Comparison of ENCODE assay signal across 1 cellular context in genomic region chr18:23626451-23627279, GRCh38.
TF ChIP-seq lines count a peak whose summit lies in the region.

No MANE protein-coding gene starts in this region.

TF ChIP-seq in HEK293, 187 proteins besides CTCF, POLR2A, EP300 and RAD21 (continued from another document and continues in another):
- TF ChIP-seq ZNF202 (tag by site-specific recombination; IDR thresholded peaks at IDR 0.05; ENCODE audit: borderline replicate concordance): no peak
- no peak for TF ChIP-seq ZNF585B (tag by site-specific recombination; IDR thresholded peaks at IDR 0.05)
- no peak for TF ChIP-seq KLF9 (tag by site-specific recombination; IDR thresholded peaks at IDR 0.05; ENCODE audit: low read depth)
- no peak for TF ChIP-seq ZNF776 (tag by site-specific recombination; IDR thresholded peaks at IDR 0.05; ENCODE audit: borderline replicate concordance)
- TF ChIP-seq ZNF791 (tag by site-specific recombination; IDR thresholded peaks at IDR 0.05): no peak
- no peak for TF ChIP-seq ZNF140 (tag by site-specific recombination; IDR thresholded peaks at IDR 0.05)
- TF ChIP-seq ZNF302 (tag by site-specific recombination; IDR thresholded peaks at IDR 0.05; ENCODE audit: low read depth): no peak
- no peak for TF ChIP-seq HOXD13 (CRISPR knock-in tag; IDR thresholded peaks at IDR 0.05; ENCODE audit: borderline replicate concordance)
- TF ChIP-seq ZNF513 (tag by site-specific recombination; IDR thresholded peaks at IDR 0.05): peak; percentile 6; the same call in 1 of the 2 replicates
- TF ChIP-seq ZNF48 (tag by site-specific recombination; IDR thresholded peaks at IDR 0.05): no peak
- TF ChIP-seq ZNF629 (tag by site-specific recombination; IDR thresholded peaks at IDR 0.05): peak; percentile 72
- no peak for TF ChIP-seq ZNF248 (tag by site-specific recombination; IDR thresholded peaks at IDR 0.05)
- TF ChIP-seq ZNF610 (tag by site-specific recombination; IDR thresholded peaks at IDR 0.05; ENCODE audit: borderline replicate concordance): no peak
- TF ChIP-seq ZNF76 (tag by site-specific recombination; IDR thresholded peaks at IDR 0.05; ENCODE audit: borderline replicate concordance, low read depth): no peak
- no peak for TF ChIP-seq KLF10 (tag by site-specific recombination; IDR thresholded peaks at IDR 0.05)
- no peak for TF ChIP-seq ZNF184 (tag by site-specific recombination; IDR thresholded peaks at IDR 0.05)
- no peak for TF ChIP-seq ZNF221 (tag by site-specific recombination; IDR thresholded peaks at IDR 0.05; ENCODE audit: borderline replicate concordance)
- TF ChIP-seq ZNF639 (tag by site-specific recombination; IDR thresholded peaks at IDR 0.05): no peak
- peak; percentile 74; the same call in 1 of the 2 replicates for TF ChIP-seq ZNF501 (tag by site-specific recombination; IDR thresholded peaks at IDR 0.05)
- no peak for TF ChIP-seq ZBTB20 (tag by site-specific recombination; IDR thresholded peaks at IDR 0.05)
- TF ChIP-seq PRDM6 (tag by site-specific recombination; IDR thresholded peaks at IDR 0.05): peak; percentile 65
- no peak for TF ChIP-seq ZNF510 (tag by site-specific recombination; IDR thresholded peaks at IDR 0.05; ENCODE audit: insufficient replicate concordance)
- no peak for TF ChIP-seq EGR2 (tag by site-specific recombination; IDR thresholded peaks at IDR 0.05; ENCODE audit: low read depth)
- TF ChIP-seq ZIC2 (tag by site-specific recombination; IDR thresholded peaks at IDR 0.05): no peak
- no peak for TF ChIP-seq ZNF544 (tag by site-specific recombination; IDR thresholded peaks at IDR 0.05)
- TF ChIP-seq ZNF311 (tag by site-specific recombination; IDR thresholded peaks at IDR 0.05; ENCODE audit: borderline replicate concordance): no peak
- TF ChIP-seq ZNF830 (tag by site-specific recombination; IDR thresholded peaks at IDR 0.05; ENCODE audit: low read depth): no peak
- no peak for TF ChIP-seq ZSCAN18 (tag by site-specific recombination; IDR thresholded peaks at IDR 0.05)
- peak; percentile 33 for TF ChIP-seq SCRT2 (tag by site-specific recombination; IDR thresholded peaks at IDR 0.05)
- TF ChIP-seq ZBTB26 (tag by site-specific recombination; optimal IDR thresholded peaks at IDR 0.05): no peak
- no peak for TF ChIP-seq ZNF777 (tag by site-specific recombination; IDR thresholded peaks at IDR 0.05; ENCODE audit: borderline replicate concordance)
- TF ChIP-seq ZNF549 (tag by site-specific recombination; IDR thresholded peaks at IDR 0.05): no peak
- TF ChIP-seq ZNF473 (tag by site-specific recombination; IDR thresholded peaks at IDR 0.05): no peak
- TF ChIP-seq OSR2 (tag by site-specific recombination; IDR thresholded peaks at IDR 0.05): peak; percentile 87
- TF ChIP-seq PATZ1 (tag by site-specific recombination; IDR thresholded peaks at IDR 0.05): no peak; the same call in 1 of the 2 replicates
- no peak for TF ChIP-seq ZNF423 (tag by site-specific recombination; IDR thresholded peaks at IDR 0.05)
- TF ChIP-seq ZNF324 (tag by site-specific recombination; IDR thresholded peaks at IDR 0.05): no peak
- no peak for TF ChIP-seq HOXC10 (CRISPR knock-in tag; IDR thresholded peaks at IDR 0.05)
- TF ChIP-seq ZNF558 (tag by site-specific recombination; IDR thresholded peaks at IDR 0.05): no peak
- no peak for TF ChIP-seq ZNF274 (IDR thresholded peaks at IDR 0.05; ENCODE audit: low read length)
- TF ChIP-seq ZNF274 (tag by site-specific recombination; IDR thresholded peaks at IDR 0.05; ENCODE audit: borderline replicate concordance): no peak
- TF ChIP-seq ZNF391 (tag by site-specific recombination; IDR thresholded peaks at IDR 0.05; ENCODE audit: borderline replicate concordance, low read depth): 0 out of 2 replicates have a peak, but pooled peaks have one; percentile 28
- no peak for TF ChIP-seq ZNF169 (tag by site-specific recombination; IDR thresholded peaks at IDR 0.05)
- peak; percentile 5; the same call in 1 of the 2 replicates for TF ChIP-seq ZNF623 (tag by site-specific recombination; IDR thresholded peaks at IDR 0.05)
- TF ChIP-seq INSM2 (tag by site-specific recombination; IDR thresholded peaks at IDR 0.05): peak; percentile 74; the same call in 1 of the 2 replicates
- no peak for TF ChIP-seq ZNF174 (tag by site-specific recombination; IDR thresholded peaks at IDR 0.05)
- no peak for TF ChIP-seq ZFHX2 (tag by site-specific recombination; conservative IDR thresholded peaks at IDR 0.05)
- TF ChIP-seq ZNF792 (tag by site-specific recombination; IDR thresholded peaks at IDR 0.05): no peak
- TF ChIP-seq YY2 (tag by site-specific recombination; IDR thresholded peaks at IDR 0.05): no peak
- TF ChIP-seq ZFP3 (tag by site-specific recombination; IDR thresholded peaks at IDR 0.05; ENCODE audit: low read depth): no peak
- no peak for TF ChIP-seq PRDM2 (tag by site-specific recombination; IDR thresholded peaks at IDR 0.05; ENCODE audit: borderline replicate concordance)
- 0 out of 2 replicates have a peak, but pooled peaks have one; percentile 45 for TF ChIP-seq ZNF580 (tag by site-specific recombination; IDR thresholded peaks at IDR 0.05)
- no peak for TF ChIP-seq ZNF600 (tag by site-specific recombination; IDR thresholded peaks at IDR 0.05)
- no peak for TF ChIP-seq ZNF514 (tag by site-specific recombination; IDR thresholded peaks at IDR 0.05)
